Comparison of ENCODE assay signal across 27 cellular contexts in genomic region chr10:128498746-128499145, GRCh38.
"Had no signal": no experiment of that assay in that cellular context is flagged by ENCODE, and none has a peak within 500 bp of the region (broad histone marks: within the 10 kb centered on the region; RNA-seq: fewer than 3 reads in every experiment).

No MANE protein-coding gene starts in this region.

- H3K4me1 ChIP-seq: left lung, neural progenitor cell, right atrium auricular region, right lobe of liver, tibial nerve, vagina had no signal

- H2AFZ ChIP-seq: neural progenitor cell had no signal

- H3K27ac ChIP-seq: left lung, neural progenitor cell, neutrophil, ovary, right atrium auricular region, right lobe of liver, tibial nerve, vagina had no signal

- DNase-seq: hypothalamus; immature natural killer cell; kidney; left colon; left lung; mesendoderm; naive B cell; natural killer cell; nephron progenitor cell; occipital lobe; ovary; stimulated activated CD4-positive, alpha-beta T cell treated with anti-CD3 and anti-CD28 coated beads, Interleukin-1b, Interleukin-23, amount 100 ng/mL, for 48 hours; stimulated activated CD4-positive, alpha-beta T cell treated with anti-CD3 and anti-CD28 coated beads, Interleukin-2, amount 100 ng/mL, for 48 hours; stimulated activated CD4-positive, alpha-beta T cell treated with anti-CD3 and anti-CD28 coated beads, Interleukin-4, amount 100 ng/mL, for 4 hours; stimulated activated CD8-positive, alpha-beta memory T cell treated with anti-CD3 and anti-CD28 coated beads, Interleukin-4, amount 100 ng/mL, for 48 hours; stimulated activated naive CD4-positive, alpha-beta T cell treated with Interleukin-2 at 50 U/mL for 16 hours; stimulated activated naive CD8-positive, alpha-beta T cell treated with anti-CD3 and anti-CD28 coated beads, Interleukin-15, amount 100 ng/mL, for 72 hours; substantia nigra had no signal

- H3K36me3 ChIP-seq: left lung, neural progenitor cell, neutrophil, ovary, right atrium auricular region, right lobe of liver, tibial nerve, vagina had no signal

- H3K4me3 ChIP-seq: left lung, lung, neural progenitor cell, ovary, right atrium auricular region, right lobe of liver, smooth muscle cell, tibial nerve, vagina had no signal

- ATAC-seq: left colon; left lung; right lobe of liver; stimulated activated memory B cell treated with anti-CD40 and anti-IgM and Interleukin-4, amounts not matched to agents 10 μg/mL and 1 μg/mL and 100 μg/mL, for 72 hours; stimulated activated naive CD8-positive, alpha-beta T cell treated with anti-CD3 and anti-CD28 coated beads, Interleukin-15, amount 100 ng/mL, for 72 hours had no signal

- H3K27me3 ChIP-seq: left lung, neural progenitor cell, neutrophil, ovary, right atrium auricular region, right lobe of liver, tibial nerve, vagina had no signal

- H3K9me3 ChIP-seq: left lung, neutrophil, ovary, right atrium auricular region, right lobe of liver, tibial nerve, vagina had no signal

- H3K4me2 ChIP-seq: neural progenitor cell, smooth muscle cell had no signal
